Comparison of ENCODE assay signal across 8 cellular contexts in the genomic region with DNA sequence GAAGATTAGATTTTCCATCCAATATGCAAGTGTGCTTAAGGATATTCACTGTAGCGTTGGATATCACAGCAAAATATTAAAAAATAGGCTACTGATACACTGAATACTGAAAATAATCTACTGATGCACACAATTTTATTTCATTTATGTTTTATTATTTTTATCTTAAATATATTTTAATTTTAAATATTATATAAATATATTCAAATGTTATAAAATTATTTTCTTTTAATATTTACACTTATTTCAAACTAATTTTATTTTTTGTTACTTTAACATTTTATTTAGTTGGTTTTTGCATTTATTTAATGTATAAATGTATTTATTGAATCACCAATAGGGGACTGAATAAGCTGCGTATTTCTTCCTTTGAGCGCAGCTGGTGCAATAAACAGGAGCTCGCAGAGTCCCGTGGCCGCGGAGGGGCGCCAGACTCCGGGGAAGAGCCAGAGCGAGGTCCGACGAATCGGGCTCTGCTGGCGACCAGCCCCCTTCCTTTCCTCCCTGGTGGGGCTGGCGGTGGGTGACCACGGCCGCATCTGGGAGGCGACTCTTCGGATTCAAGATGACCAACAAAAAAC. TPM values are rescaled to one million over a fixed set of nuclear protein-coding genes. Genes with fewer than 3 reads are reported as not detected.
A peak's percentile ranks its signal among the peaks of the same experiment; 100 is the strongest.
DNase-seq lines count a peak whose midpoint lies in the region; ATAC-seq and TF ChIP-seq lines count a peak whose summit lies in the region.

No MANE protein-coding gene starts in this region.

- peaks cover 0 to 4% (median 0%) of the 10 kb centered on the region in 8 donors for H3K9me3 Mint-ChIP-seq in CD4-positive, alpha-beta memory T cell

- H3K4me1 ChIP-seq in cardiac muscle cell (ENCODE audit: low read depth) (no peaks in the 10 kb centered on the region), upper lobe of left lung (peaks cover 0 to 5% (median 0%) of the 10 kb centered on the region in 4 donors)
- H3K4me1 ChIP-seq in CD4-positive, alpha-beta memory T cell (ENCODE audit: insufficient read depth, low read length) = no peaks in the 10 kb centered on the region

- POLR2A ChIA-PET in CD4-positive, alpha-beta memory T cell (lab: Charles Lee; ENCODE audit: partially characterized antibody) = no interaction called here

- TF ChIP-seq CTCF in cardiac muscle cell (IDR thresholded peaks at IDR 0.05; ENCODE audit: low read depth, low read length) (peak; percentile 43), upper lobe of left lung (IDR thresholded peaks at IDR 0.05) (peak in 2 of 6 experiments; percentile 16 to 23)

- intact Hi-C loops in Right ventricle myocardium superior (cut with DNase I) = no loop called here
- intact Hi-C loops in CD4-positive, alpha-beta memory T cell (cut with micrococcal nuclease) = no loop called here

- peaks cover 22 to 23% of the 10 kb centered on the region in 2 donors for H3K27me3 Mint-ChIP-seq in CD4-positive, alpha-beta memory T cell

- H3K4me3 Mint-ChIP-seq in CD4-positive, alpha-beta memory T cell = no peak overlapping the region

- H3K9me3 ChIP-seq in cardiac muscle cell (ENCODE audit: low read depth) (no peaks in the 10 kb centered on the region), upper lobe of left lung (no peaks in the 10 kb centered on the region)
- no peaks in the 10 kb centered on the region for H3K9me3 ChIP-seq in CD4-positive, alpha-beta memory T cell (ENCODE audit: control insufficient read depth in 1 of 2, low read length in 2 of 2)

- H3K4me3 ChIP-seq in cardiac muscle cell (no peak overlapping the region), upper lobe of left lung (peak overlapping the region in 1 of 4 donors; percentile 25)
- no peak overlapping the region for H3K4me3 ChIP-seq in CD4-positive, alpha-beta memory T cell (ENCODE audit: low read length in 2 of 2)

- DNase-seq in cardiac muscle cell (ENCODE audit: low read depth in 1 of 2, low spot score in 1 of 2) (peak; percentile 20 to 38), Right ventricle myocardium superior (no peak), astrocyte of the hippocampus (ENCODE audit: low read depth, low spot score) (peak; percentile 47), kidney tubule cell (ENCODE audit: low spot score) (peak; percentile 63), upper lobe of left lung (peak; percentile 30 to 89), HPDE6-E6E7 (ENCODE audit: extremely low spot score) (no peak)
- DNase-seq in CD4-positive, alpha-beta memory T cell = no peak

- no peak for ATAC-seq in Right ventricle myocardium superior (ENCODE audit: poor library complexity)
- ATAC-seq in upper lobe of left lung (ENCODE audit: low FRiP score in 2 of 2) = peak in 1 of 2 donors; percentile 84
- no peak for ATAC-seq in HG03460 (IDR thresholded peaks at IDR 0.05; ENCODE audit: unreplicated experiment)

- CTCF ChIA-PET in CD4-positive, alpha-beta memory T cell (lab: Charles Lee; ENCODE audit: partially characterized antibody) = no interaction called here

- WGBS in upper lobe of left lung, 2 donors = 18 to 28% methylated on average over 15 to 19 of the region's 19 CpGs

- H3K36me3 ChIP-seq in cardiac muscle cell (no peaks in the 10 kb centered on the region), upper lobe of left lung (no peaks in the 10 kb centered on the region)
- no peaks in the 10 kb centered on the region for H3K36me3 ChIP-seq in CD4-positive, alpha-beta memory T cell (ENCODE audit: insufficient read depth, low read length)

- H3K27me3 ChIP-seq in cardiac muscle cell = no peaks in the 10 kb centered on the region
- H3K27me3 ChIP-seq in upper lobe of left lung = no peaks in the 10 kb centered on the region
- no peaks in the 10 kb centered on the region for H3K27me3 ChIP-seq in CD4-positive, alpha-beta memory T cell (ENCODE audit: insufficient read depth, low read length)

- no peak for TF ChIP-seq EP300 in upper lobe of left lung (IDR thresholded peaks at IDR 0.05)

- H3K36me3 Mint-ChIP-seq in CD4-positive, alpha-beta memory T cell = no peaks in the 10 kb centered on the region

- no peak overlapping the region for H3K27ac Mint-ChIP-seq in CD4-positive, alpha-beta memory T cell

- no peak for TF ChIP-seq POLR2A in upper lobe of left lung (IDR thresholded peaks at IDR 0.05)

- H3K4me1 Mint-ChIP-seq in CD4-positive, alpha-beta memory T cell = peaks cover 0 to 5% (median 5%) of the 10 kb centered on the region in 4 donors

- H3K27ac ChIP-seq in cardiac muscle cell = no peak overlapping the region
- H3K27ac ChIP-seq in upper lobe of left lung = no peak overlapping the region
- no peak overlapping the region for H3K27ac ChIP-seq in CD4-positive, alpha-beta memory T cell (ENCODE audit: low read depth, low read length)

RNA-seq across cellular contexts. Expression of a gene that starts 12.2 kb away (rescaled TPM):
- not detected in 2 replicates for total RNA-seq in cardiac muscle cell
- not detected in 2 replicates for polyA plus RNA-seq in cardiac muscle cell
- total RNA-seq in Right ventricle myocardium superior = not detected
- 1 to 10 TPM in 1 of 6 donors, under 1 TPM in 1, not detected in 4; 0.47 to 1.8 TPM for total RNA-seq in upper lobe of left lung
- total RNA-seq in CD4-positive, alpha-beta memory T cell = not detected
- polyA plus RNA-seq in CD4-positive, alpha-beta memory T cell = not detected

RNA-seq across cellular contexts. Expression of a gene that starts 33.3 kb away (rescaled TPM):
- total RNA-seq in cardiac muscle cell = not detected in 2 replicates
- 0.94 TPM in 1 of 2 replicates, not detected in the other for polyA plus RNA-seq in cardiac muscle cell
- total RNA-seq in Right ventricle myocardium superior = not detected
- 10 to 100 TPM in 1 of 6 donors, 1 to 10 TPM in 1, under 1 TPM in 2, not detected in 2; 0.29 to 10.7 (median 1.1) TPM for total RNA-seq in upper lobe of left lung
- not detected for total RNA-seq in CD4-positive, alpha-beta memory T cell
- polyA plus RNA-seq in CD4-positive, alpha-beta memory T cell = not detected

RNA-seq across cellular contexts. Expression of a gene that starts 43.6 kb away (rescaled TPM):
- total RNA-seq in cardiac muscle cell (not detected in 2 replicates), Right ventricle myocardium superior (not detected), upper lobe of left lung (under 1 TPM in 1 of 6 donors, not detected in 5; 0.29 TPM)
- not detected in 2 replicates for polyA plus RNA-seq in cardiac muscle cell
- total RNA-seq in CD4-positive, alpha-beta memory T cell = not detected
- polyA plus RNA-seq in CD4-positive, alpha-beta memory T cell = not detected

RNA-seq across cellular contexts. Expression of a gene that starts 50.8 kb away (rescaled TPM):
- not detected in 2 replicates for total RNA-seq in cardiac muscle cell
- polyA plus RNA-seq in cardiac muscle cell = not detected in 2 replicates
- total RNA-seq in Right ventricle myocardium superior = not detected
- total RNA-seq in upper lobe of left lung = 1 to 10 TPM in 1 of 6 donors, not detected in 5; 1.3 TPM
- total RNA-seq in CD4-positive, alpha-beta memory T cell = not detected
- polyA plus RNA-seq in CD4-positive, alpha-beta memory T cell = not detected

Comparison
In these comparisons a context has a peak if more than half of its experiments do, and no peak if none do; other contexts are left out.
1. DNase-seq: peak in cardiac muscle cell (2 of 2), astrocyte of the hippocampus (single experiment), kidney tubule cell (single experiment) and upper lobe of left lung (2 of 2); none in Right ventricle myocardium superior (single experiment), CD4-positive, alpha-beta memory T cell (0 of 5) and HPDE6-E6E7 (single experiment).